ENCODE assay signal across 33 cellular contexts in the genomic region with DNA sequence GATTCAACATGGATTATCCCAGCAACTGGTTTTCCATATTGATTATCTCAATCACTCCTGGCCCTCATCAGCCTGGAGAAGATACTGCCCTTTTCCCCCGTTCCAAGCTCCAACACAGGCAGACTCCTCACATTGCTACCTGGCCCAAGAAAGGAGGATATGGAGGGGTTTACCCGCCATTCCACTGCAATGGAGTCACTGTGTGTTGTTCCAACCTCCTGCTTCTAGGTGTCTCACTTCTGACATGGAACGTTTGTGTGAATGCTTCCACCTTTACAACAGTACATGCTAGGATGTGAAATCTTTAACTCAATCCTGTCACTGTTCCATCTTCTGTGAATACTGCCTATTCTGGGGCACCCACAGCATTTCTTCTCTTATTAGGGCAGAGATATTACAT.
"Had no signal": no experiment of that assay in that cellular context is flagged by ENCODE, and none has a peak within 500 bp of the region (broad histone marks: within the 10 kb centered on the region; RNA-seq: fewer than 3 reads in every experiment).

No MANE protein-coding gene starts in this region.

- H3K4me3 ChIP-seq: adrenal gland, ascending aorta, breast epithelium, cardiac muscle cell, colonic mucosa, dorsolateral prefrontal cortex had no signal

- H3K4me1 ChIP-seq: adrenal gland, ascending aorta, breast epithelium, colonic mucosa had no signal

- H3K9me3 ChIP-seq: adrenal gland, ascending aorta, breast epithelium, colonic mucosa had no signal

- H3K27ac ChIP-seq: adrenal gland, ascending aorta, breast epithelium, cardiac muscle cell, colonic mucosa, dorsolateral prefrontal cortex, WERI-Rb-1 had no signal

- DNase-seq: activated CD4-positive, alpha-beta memory T cell treated with anti-CD3 and anti-CD28 coated beads for 36 hours; activated CD4-positive, alpha-beta T cell treated with anti-CD3 and anti-CD28 coated beads for 36 hours; activated CD4-positive, alpha-beta T cell treated with anti-CD3 and anti-CD28 coated beads, Interleukin-2, amount 10 ng/mL, durations not matched to agents 24 days and 14 days; activated CD4-positive, CD25-positive, alpha-beta regulatory T cell; activated CD4-positive, CD25-positive, alpha-beta regulatory T cell treated with anti-CD3 and anti-CD28 coated beads, Interleukin-2, amount 50 U/mL, for 72 hours; activated CD8-positive, alpha-beta memory T cell treated with anti-CD3 and anti-CD28 coated beads, Interleukin-2, amount 10 ng/mL, durations not matched to agents 7 days and 5 days; activated CD8-positive, alpha-beta memory T cell treated with anti-CD3 and anti-CD28 coated beads, Interleukin-2, amount 50 U/mL, for 4 hours; activated CD8-positive, alpha-beta T cell treated with anti-CD3 and anti-CD28 coated beads, Interleukin-2, amount 10 ng/mL, durations not matched to agents 7 days and 5 days; activated effector memory CD4-positive, alpha-beta T cell treated with anti-CD3 and anti-CD28 coated beads, Interleukin-2, amount 50 U/mL, for 16 hours; activated naive CD4-positive, alpha-beta T cell treated with anti-CD3 and anti-CD28 coated beads for 36 hours; activated naive CD8-positive, alpha-beta T cell treated with anti-CD3 and anti-CD28 coated beads for 36 hours; activated naive CD8-positive, alpha-beta T cell treated with anti-CD3 and anti-CD28 coated beads, Interleukin-2, amount 50 U/mL, for 24 hours; activated T-cell treated with anti-CD3 and anti-CD28 coated beads, Interleukin-2, amount 50 U/mL, for 1 hour; activated T-cell treated with anti-CD3 and anti-CD28 coated beads, Interleukin-2, amount 50 U/mL, for 48 hours; adrenal gland; amygdala; central memory CD4-positive, alpha-beta T cell; cerebellar nuclear complex; colonic mucosa; dorsolateral prefrontal cortex; effector memory CD4-positive, alpha-beta T cell; endodermal cell; foreskin fibroblast; head of caudate nucleus; T-helper 1 cell; T-helper 17 cell; T1000; WERI-Rb-1 had no signal

- H3K27me3 ChIP-seq: adrenal gland, ascending aorta, breast epithelium, cardiac muscle cell, colonic mucosa, dorsolateral prefrontal cortex had no signal

- FAIRE-seq: frontal cortex had no signal

- H3K36me3 ChIP-seq: adrenal gland, ascending aorta, breast epithelium, cardiac muscle cell, colonic mucosa, WERI-Rb-1 had no signal

- ATAC-seq: activated CD4-positive, alpha-beta T cell treated with anti-CD3 and anti-CD28 coated beads for 36 hours; activated CD8-positive, alpha-beta memory T cell treated with anti-CD3 and anti-CD28 coated beads, Interleukin-2, amount 10 ng/mL, durations not matched to agents 7 days and 5 days; activated CD8-positive, alpha-beta T cell treated with anti-CD3 and anti-CD28 coated beads, Interleukin-2, amount 10 ng/mL, durations not matched to agents 7 days and 5 days; activated naive CD8-positive, alpha-beta T cell treated with anti-CD3 and anti-CD28 coated beads, Interleukin-2, amount 50 U/mL, for 24 hours; esophagus mucosa; T-helper 17 cell had no signal
